Comparison of ENCODE assay signal across 22 cellular contexts in genomic region chr10:1559311-1559710, GRCh38.
A peak's percentile ranks its signal among the peaks of the same experiment; 100 is the strongest.
DNase-seq lines count a peak whose midpoint lies in the region; ATAC-seq and TF ChIP-seq lines count a peak whose summit lies in the region.
"Had no signal": no experiment of that assay in that cellular context is flagged by ENCODE, and none has a peak within 500 bp of the region (broad histone marks: within the 10 kb centered on the region; RNA-seq: fewer than 3 reads in every experiment).

No MANE protein-coding gene starts in this region.

- no peak for DNase-seq in WTC11 (ENCODE audit: low spot score)
- DNase-seq in mesenteric fat pad (ENCODE audit: low spot score): peak; percentile 73
- DNase-seq in spleen: peak; percentile 61
- DNase-seq in stimulated activated effector memory CD8-positive, alpha-beta T cell treated with anti-CD3 and anti-CD28 coated beads, Interleukin-12 subunit alpha, Interleukin-12 subunit beta, amount 100 ng/mL, for 72 hours (ENCODE audit: low spot score in 2 of 2): no peak
- no peak for DNase-seq in NCI-H774 (lab: John Stamatoyannopoulos, UW)
- DNase-seq in HUDEP-2 (lab: John Stamatoyannopoulos, UW; ENCODE audit: unreplicated experiment in 76 of 76): no peak
- DNase-seq in occipital lobe (lab: John Stamatoyannopoulos, UW): no peak
- DNase-seq: AML-193; C1 segment of cervical spinal cord; Caco-2; CD8-positive, alpha-beta T cell; GDM1; HCEC 1CT; KBM-7; MV-4-11; NCI-H1105 treated with DMSO at 0.1 percent for 48 hours; NCI-H1930; NCI-H2107; NCI-H446; SHP77 had no signal

- ATAC-seq in WTC11: no peak
- ATAC-seq in stimulated activated effector memory CD8-positive, alpha-beta T cell treated with anti-CD3 and anti-CD28 coated beads, Interleukin-12 subunit alpha, Interleukin-12 subunit beta, amount 100 ng/mL, for 72 hours: no peak
- ATAC-seq: A549; CD8-positive, alpha-beta T cell had no signal

- no peaks in the 10 kb centered on the region for H3K4me1 Mint-ChIP-seq in WTC11
- H3K4me1 Mint-ChIP-seq in stimulated activated effector memory CD8-positive, alpha-beta T cell treated with anti-CD3 and anti-CD28 coated beads, Interleukin-12 subunit alpha, Interleukin-12 subunit beta, amount 100 ng/mL, for 72 hours: peaks cover 7% of the 10 kb centered on the region

- peaks cover 3% of the 10 kb centered on the region for H3K27me3 Mint-ChIP-seq in WTC11 (ENCODE audit: low read depth)

- CTCF ChIA-PET in WTC11 (lab: Charles Lee): no interaction called here

- no peaks in the 10 kb centered on the region for H3K36me3 ChIP-seq in spleen

- H3K27ac Mint-ChIP-seq in WTC11: peak overlapping the region; percentile 59; the same call in 1 of the 2 replicates
- no peak overlapping the region for H3K27ac Mint-ChIP-seq in stimulated activated effector memory CD8-positive, alpha-beta T cell treated with anti-CD3 and anti-CD28 coated beads, Interleukin-12 subunit alpha, Interleukin-12 subunit beta, amount 100 ng/mL, for 72 hours
- H3K27ac Mint-ChIP-seq: CD8-positive, alpha-beta T cell had no signal

- no peaks in the 10 kb centered on the region for H3K9me3 Mint-ChIP-seq in WTC11
- H3K9me3 Mint-ChIP-seq in stimulated activated effector memory CD8-positive, alpha-beta T cell treated with anti-CD3 and anti-CD28 coated beads, Interleukin-12 subunit alpha, Interleukin-12 subunit beta, amount 100 ng/mL, for 72 hours: no peaks in the 10 kb centered on the region
- H3K9me3 Mint-ChIP-seq: CD8-positive, alpha-beta T cell had no signal

- intact Hi-C loops in spleen (cut with DNase I; ENCODE audit: low total_unique reads): no loop called here

- 39 to 70% (median 49%) methylated on average over 14 of the region's 14 CpGs for WGBS in spleen, 5 donors

- H3K9me3 ChIP-seq in spleen: no peaks in the 10 kb centered on the region
- H3K9me3 ChIP-seq: A549, Caco-2 had no signal

- H3K4me3 Mint-ChIP-seq in WTC11: no peak overlapping the region
- no peak overlapping the region for H3K4me3 Mint-ChIP-seq in stimulated activated effector memory CD8-positive, alpha-beta T cell treated with anti-CD3 and anti-CD28 coated beads, Interleukin-12 subunit alpha, Interleukin-12 subunit beta, amount 100 ng/mL, for 72 hours
- H3K4me3 Mint-ChIP-seq: CD8-positive, alpha-beta T cell had no signal

- no peak overlapping the region for H3K4me3 ChIP-seq in spleen
- H3K4me3 ChIP-seq: A549 had no signal

- no peaks in the 10 kb centered on the region for H3K4me1 ChIP-seq in spleen
- H3K4me1 ChIP-seq: A549, Caco-2 had no signal

- H3K27ac ChIP-seq in spleen: no peak overlapping the region
- H3K27ac ChIP-seq: A549, RWPE1 had no signal

- TF ChIP-seq POLR2A in spleen (IDR thresholded peaks at IDR 0.05): no peak

- TF ChIP-seq CTCF in WTC11 (IDR thresholded peaks at IDR 0.05) (no peak), spleen (IDR thresholded peaks at IDR 0.05 in 8 of 11, conservative IDR thresholded peaks at IDR 0.05 in 3 of 11) (no peak)

- H3K36me3 Mint-ChIP-seq in WTC11: no peaks in the 10 kb centered on the region
- H3K36me3 Mint-ChIP-seq in stimulated activated effector memory CD8-positive, alpha-beta T cell treated with anti-CD3 and anti-CD28 coated beads, Interleukin-12 subunit alpha, Interleukin-12 subunit beta, amount 100 ng/mL, for 72 hours: no peaks in the 10 kb centered on the region
- H3K36me3 Mint-ChIP-seq: CD8-positive, alpha-beta T cell had no signal

- POLR2A ChIA-PET in WTC11 (lab: Charles Lee): no interaction called here

- peaks cover 0 to 54% (median 0%) of the 10 kb centered on the region in 7 donors for H3K27me3 ChIP-seq in spleen (replicated peaks in 1 of 7)

TF ChIP-seq in WTC11, 78 proteins besides CTCF, POLR2A, EP300 and RAD21 (continues in another document):
- TF ChIP-seq ZNF232 (CRISPR knock-in tag; IDR thresholded peaks at IDR 0.05) (no peak), FOXP1 (CRISPR knock-in tag; IDR thresholded peaks at IDR 0.05; ENCODE audit: borderline replicate concordance) (no peak), ATF6 (CRISPR knock-in tag; IDR thresholded peaks at IDR 0.05) (no peak), ZNF317 (CRISPR knock-in tag; IDR thresholded peaks at IDR 0.05; ENCODE audit: borderline replicate concordance, low read depth) (no peak), IRF2 (CRISPR knock-in tag; IDR thresholded peaks at IDR 0.05; ENCODE audit: borderline replicate concordance, low read depth) (no peak), ARID4B (CRISPR knock-in tag; IDR thresholded peaks at IDR 0.05; ENCODE audit: borderline replicate concordance) (no peak), MYBL2 (CRISPR knock-in tag; IDR thresholded peaks at IDR 0.05) (no peak), EMX1 (CRISPR knock-in tag; IDR thresholded peaks at IDR 0.05) (no peak)
- TF ChIP-seq, protein P1, sequence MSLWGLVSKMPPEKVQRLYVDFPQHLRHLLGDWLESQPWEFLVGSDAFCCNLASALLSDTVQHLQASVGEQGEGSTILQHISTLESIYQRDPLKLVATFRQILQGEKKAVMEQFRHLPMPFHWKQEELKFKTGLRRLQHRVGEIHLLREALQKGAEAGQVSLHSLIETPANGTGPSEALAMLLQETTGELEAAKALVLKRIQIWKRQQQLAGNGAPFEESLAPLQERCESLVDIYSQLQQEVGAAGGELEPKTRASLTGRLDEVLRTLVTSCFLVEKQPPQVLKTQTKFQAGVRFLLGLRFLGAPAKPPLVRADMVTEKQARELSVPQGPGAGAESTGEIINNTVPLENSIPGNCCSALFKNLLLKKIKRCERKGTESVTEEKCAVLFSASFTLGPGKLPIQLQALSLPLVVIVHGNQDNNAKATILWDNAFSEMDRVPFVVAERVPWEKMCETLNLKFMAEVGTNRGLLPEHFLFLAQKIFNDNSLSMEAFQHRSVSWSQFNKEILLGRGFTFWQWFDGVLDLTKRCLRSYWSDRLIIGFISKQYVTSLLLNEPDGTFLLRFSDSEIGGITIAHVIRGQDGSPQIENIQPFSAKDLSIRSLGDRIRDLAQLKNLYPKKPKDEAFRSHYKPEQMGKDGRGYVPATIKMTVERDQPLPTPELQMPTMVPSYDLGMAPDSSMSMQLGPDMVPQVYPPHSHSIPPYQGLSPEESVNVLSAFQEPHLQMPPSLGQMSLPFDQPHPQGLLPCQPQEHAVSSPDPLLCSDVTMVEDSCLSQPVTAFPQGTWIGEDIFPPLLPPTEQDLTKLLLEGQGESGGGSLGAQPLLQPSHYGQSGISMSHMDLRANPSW (CRISPR knock-in tag; conservative IDR thresholded peaks at IDR 0.05; ENCODE audit: low read depth): no peak

Comparison
In these comparisons a context has a peak if more than half of its experiments do, and no peak if none do; other contexts are left out.
1. DNase-seq: peak in mesenteric fat pad (single experiment) and spleen (single experiment); none in WTC11 (single experiment), stimulated activated effector memory CD8-positive, alpha-beta T cell treated with anti-CD3 and anti-CD28 coated beads, Interleukin-12 subunit alpha, Interleukin-12 subunit beta, amount 100 ng/mL, for 72 hours (0 of 2), NCI-H774 (single experiment), HUDEP-2 (0 of 76) and occipital lobe (single experiment).